In genomic region chr10:22159180-22159579, GRCh38 we compare ENCODE assay signal across 27 cellular contexts. TPM values are rescaled to one million over a fixed set of nuclear protein-coding genes. Genes with fewer than 3 reads are reported as not detected.
A peak's percentile ranks its signal among the peaks of the same experiment; 100 is the strongest.
DNase-seq lines count a peak whose midpoint lies in the region; ATAC-seq and TF ChIP-seq lines count a peak whose summit lies in the region.
"Had no signal": no experiment of that assay in that cellular context is flagged by ENCODE, and none has a peak within 500 bp of the region (broad histone marks: within the 10 kb centered on the region; RNA-seq: fewer than 3 reads in every experiment).

No MANE protein-coding gene starts in this region.

- H3K27me3 Mint-ChIP-seq in activated T-cell treated with anti-CD3 and anti-CD28 coated beads, Interleukin-2, amount 50 U/mL, for 72 hours (ENCODE audit: low read depth) = no peaks in the 10 kb centered on the region
- no peaks in the 10 kb centered on the region for H3K27me3 Mint-ChIP-seq in GM23338 (ENCODE audit: insufficient read depth, low read depth, poor library complexity)
- no peaks in the 10 kb centered on the region for H3K27me3 Mint-ChIP-seq in activated naive CD8-positive, alpha-beta T cell treated with anti-CD3 and anti-CD28 coated beads for 36 hours
- no peaks in the 10 kb centered on the region for H3K27me3 Mint-ChIP-seq in stimulated activated naive CD8-positive, alpha-beta T cell treated with anti-CD3 and anti-CD28 coated beads, Interleukin-15, amount 100 ng/mL, for 72 hours

- H3K4me2 ChIP-seq in GM23338 = no peak overlapping the region

- H3K9me2 ChIP-seq in GM23338 (ENCODE audit: insufficient read depth) = peaks cover 13% of the 10 kb centered on the region; the same call in 1 of the 2 replicates

- DNase-seq in activated T-cell treated with anti-CD3 and anti-CD28 coated beads, Interleukin-2, amount 50 U/mL, for 72 hours = no peak
- DNase-seq in activated T-cell treated with anti-CD3 and anti-CD28 coated beads, Interleukin-2, amount 50 U/mL, for 1 hour = no peak
- DNase-seq in GM23338 (ENCODE audit: low spot score) = no peak
- no peak for DNase-seq in activated naive CD8-positive, alpha-beta T cell treated with anti-CD3 and anti-CD28 coated beads for 36 hours
- no peak for DNase-seq in stimulated activated naive CD8-positive, alpha-beta T cell treated with anti-CD3 and anti-CD28 coated beads, Interleukin-15, amount 100 ng/mL, for 72 hours
- DNase-seq in DMS153 treated with DMSO at 0.1 percent for 48 hours (lab: John Stamatoyannopoulos, UW; ENCODE audit: unreplicated experiment) = no peak
- no peak for DNase-seq in GM13977 (ENCODE audit: low spot score)
- DNase-seq: body of pancreas; DND-41; effector memory CD8-positive, alpha-beta T cell; gastrocnemius medialis; HCEC 1CT; hypothalamus; islet precursor cell; NCI-H1092 treated with DMSO at 0.1 percent for 48 hours; NCI-H446 treated with DMSO at 0.1 percent for 48 hours; nucleus accumbens; spleen; stimulated activated CD4-positive, alpha-beta T cell treated with anti-CD3 and anti-CD28 coated beads, Interleukin-4, amount 100 ng/mL, for 4 hours had no signal

- no peak overlapping the region for H3K4me3 ChIP-seq in GM23338
- H3K4me3 ChIP-seq: body of pancreas, esophagus muscularis mucosa, gastrocnemius medialis, lung, SJCRH30, spleen had no signal

- no peaks in the 10 kb centered on the region for H3K79me2 ChIP-seq in GM23338 (replicated peaks; ENCODE audit: insufficient read depth)

- H3K36me3 Mint-ChIP-seq in activated T-cell treated with anti-CD3 and anti-CD28 coated beads, Interleukin-2, amount 50 U/mL, for 72 hours (ENCODE audit: insufficient read depth in 2 of 2) = no peaks in the 10 kb centered on the region
- no peaks in the 10 kb centered on the region for H3K36me3 Mint-ChIP-seq in GM23338 (ENCODE audit: low read depth)
- H3K36me3 Mint-ChIP-seq in activated naive CD8-positive, alpha-beta T cell treated with anti-CD3 and anti-CD28 coated beads for 36 hours = peaks cover 1% of the 10 kb centered on the region

- H3K4me1 ChIP-seq in GM23338 (ENCODE audit: insufficient read depth) = peaks cover 14% of the 10 kb centered on the region
- H3K4me1 ChIP-seq: body of pancreas, esophagus muscularis mucosa, gastrocnemius medialis, SJCRH30 had no signal

- H2AFZ ChIP-seq in GM23338 = peak overlapping the region; percentile 70

- no peaks in the 10 kb centered on the region for H3K27me3 ChIP-seq in GM23338 (ENCODE audit: insufficient read depth)
- H3K27me3 ChIP-seq: body of pancreas, esophagus muscularis mucosa, gastrocnemius medialis, SJCRH30, spleen had no signal

- no peaks in the 10 kb centered on the region for H4K20me1 ChIP-seq in GM23338 (replicated peaks; ENCODE audit: insufficient read depth)

- peak overlapping the region; percentile 65 to 71 for H3K4me3 Mint-ChIP-seq in activated T-cell treated with anti-CD3 and anti-CD28 coated beads, Interleukin-2, amount 50 U/mL, for 72 hours
- H3K4me3 Mint-ChIP-seq in GM23338 = no peak overlapping the region
- peak overlapping the region; percentile 57 for H3K4me3 Mint-ChIP-seq in activated naive CD8-positive, alpha-beta T cell treated with anti-CD3 and anti-CD28 coated beads for 36 hours
- H3K4me3 Mint-ChIP-seq in stimulated activated naive CD8-positive, alpha-beta T cell treated with anti-CD3 and anti-CD28 coated beads, Interleukin-15, amount 100 ng/mL, for 72 hours = peak overlapping the region; percentile 33 to 61

- peaks cover 9% of the 10 kb centered on the region for H3K4me1 Mint-ChIP-seq in activated T-cell treated with anti-CD3 and anti-CD28 coated beads, Interleukin-2, amount 50 U/mL, for 72 hours (ENCODE audit: low read depth)
- H3K4me1 Mint-ChIP-seq in GM23338 = peaks cover 7% of the 10 kb centered on the region
- H3K4me1 Mint-ChIP-seq in activated naive CD8-positive, alpha-beta T cell treated with anti-CD3 and anti-CD28 coated beads for 36 hours = peaks cover 11% of the 10 kb centered on the region
- H3K4me1 Mint-ChIP-seq in stimulated activated naive CD8-positive, alpha-beta T cell treated with anti-CD3 and anti-CD28 coated beads, Interleukin-15, amount 100 ng/mL, for 72 hours = peaks cover 8% of the 10 kb centered on the region

- ATAC-seq in activated T-cell treated with anti-CD3 and anti-CD28 coated beads, Interleukin-2, amount 50 U/mL, for 72 hours (replicated peaks in 1 of 2) = no peak
- no peak for ATAC-seq in GM23338
- ATAC-seq in stimulated activated naive CD8-positive, alpha-beta T cell treated with anti-CD3 and anti-CD28 coated beads, Interleukin-15, amount 100 ng/mL, for 72 hours = no peak
- ATAC-seq in HG02610 (IDR thresholded peaks at IDR 0.05; ENCODE audit: unreplicated experiment) = no peak
- ATAC-seq: body of pancreas; effector memory CD8-positive, alpha-beta T cell; gastrocnemius medialis; Panc1 had no signal

- peak overlapping the region; percentile 66 for H3K27ac Mint-ChIP-seq in activated T-cell treated with anti-CD3 and anti-CD28 coated beads, Interleukin-2, amount 50 U/mL, for 72 hours
- no peak overlapping the region for H3K27ac Mint-ChIP-seq in GM23338
- peak overlapping the region; percentile 40 for H3K27ac Mint-ChIP-seq in activated naive CD8-positive, alpha-beta T cell treated with anti-CD3 and anti-CD28 coated beads for 36 hours
- peak overlapping the region in 1 of 2 donors; percentile 87 for H3K27ac Mint-ChIP-seq in stimulated activated naive CD8-positive, alpha-beta T cell treated with anti-CD3 and anti-CD28 coated beads, Interleukin-15, amount 100 ng/mL, for 72 hours
- H3K27ac Mint-ChIP-seq: effector memory CD8-positive, alpha-beta T cell had no signal

- no peaks in the 10 kb centered on the region for H3K36me3 ChIP-seq in GM23338 (ENCODE audit: insufficient read depth)
- H3K36me3 ChIP-seq: esophagus muscularis mucosa, gastrocnemius medialis, SJCRH30, spleen had no signal

- TF ChIP-seq CTCF in GM23338 (conservative IDR thresholded peaks at IDR 0.05; ENCODE audit: low read depth in 2 of 2) (no peak), GM13977 (IDR thresholded peaks at IDR 0.05; ENCODE audit: extremely low read depth, insufficient read depth, missing control alignments) (no peak)

- peaks cover 0 to 5% of the 10 kb centered on the region in 2 donors for H3K9me3 Mint-ChIP-seq in activated T-cell treated with anti-CD3 and anti-CD28 coated beads, Interleukin-2, amount 50 U/mL, for 72 hours
- H3K9me3 Mint-ChIP-seq in GM23338 = no peaks in the 10 kb centered on the region
- H3K9me3 Mint-ChIP-seq in activated naive CD8-positive, alpha-beta T cell treated with anti-CD3 and anti-CD28 coated beads for 36 hours = peaks cover 1% of the 10 kb centered on the region
- H3K9me3 Mint-ChIP-seq in stimulated activated naive CD8-positive, alpha-beta T cell treated with anti-CD3 and anti-CD28 coated beads, Interleukin-15, amount 100 ng/mL, for 72 hours = peaks cover 0 to 9% of the 10 kb centered on the region in 2 donors
- H3K9me3 Mint-ChIP-seq: effector memory CD8-positive, alpha-beta T cell had no signal

- H3K27ac ChIP-seq in GM23338 (ENCODE audit: low read depth) = no peak overlapping the region
- H3K27ac ChIP-seq: body of pancreas, esophagus muscularis mucosa, gastrocnemius medialis, SJCRH30, spleen had no signal

- H3F3A ChIP-seq in GM23338 (replicated peaks; ENCODE audit: low read depth) = no peaks in the 10 kb centered on the region

- in situ Hi-C loops in GM13977 (cut with MboI; ENCODE audit: low pct_unique_long_range_greater_than_20kb, low sequenced_read_pairs, unreplicated experiment) = no loop called here

TF ChIP-seq in GM23338, 12 proteins besides CTCF, POLR2A, EP300 and RAD21 (continues in another document):
- no peak for TF ChIP-seq CREB1 (CRISPR knock-in tag; IDR thresholded peaks at IDR 0.05; ENCODE audit: low read depth)
- no peak for TF ChIP-seq STAT1 (IDR thresholded peaks at IDR 0.05; ENCODE audit: unreplicated experiment)
- TF ChIP-seq EZH2 (IDR thresholded peaks at IDR 0.05; ENCODE audit: low read depth, unreplicated experiment) = no peak
- no peak for TF ChIP-seq JUNB (IDR thresholded peaks at IDR 0.05; ENCODE audit: unreplicated experiment)
- TF ChIP-seq ZNF331 (CRISPR knock-in tag; IDR thresholded peaks at IDR 0.05; ENCODE audit: low read depth) = no peak
- no peak for TF ChIP-seq NANOG (IDR thresholded peaks at IDR 0.05; ENCODE audit: borderline replicate concordance)
- TF ChIP-seq, protein P1, sequence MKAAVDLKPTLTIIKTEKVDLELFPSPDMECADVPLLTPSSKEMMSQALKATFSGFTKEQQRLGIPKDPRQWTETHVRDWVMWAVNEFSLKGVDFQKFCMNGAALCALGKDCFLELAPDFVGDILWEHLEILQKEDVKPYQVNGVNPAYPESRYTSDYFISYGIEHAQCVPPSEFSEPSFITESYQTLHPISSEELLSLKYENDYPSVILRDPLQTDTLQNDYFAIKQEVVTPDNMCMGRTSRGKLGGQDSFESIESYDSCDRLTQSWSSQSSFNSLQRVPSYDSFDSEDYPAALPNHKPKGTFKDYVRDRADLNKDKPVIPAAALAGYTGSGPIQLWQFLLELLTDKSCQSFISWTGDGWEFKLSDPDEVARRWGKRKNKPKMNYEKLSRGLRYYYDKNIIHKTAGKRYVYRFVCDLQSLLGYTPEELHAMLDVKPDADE (IDR thresholded peaks at IDR 0.05) = no peak

RNA-seq across cellular contexts. Expression of gene EBLN1, which starts 58.6 kb away (rescaled TPM):
- total RNA-seq in activated T-cell treated with anti-CD3 and anti-CD28 coated beads, Interleukin-2, amount 50 U/mL, for 72 hours = not detected
- total RNA-seq in GM23338 (2014; rRNA removed; shearing (Covaris generic)) = not detected in 2 replicates
- polyA plus RNA-seq in GM23338 (2016; fragmentation: Nextera tagmentation; extraction: Ambion mirVana) = not detected in 2 replicates
- not detected for total RNA-seq in activated naive CD8-positive, alpha-beta T cell treated with anti-CD3 and anti-CD28 coated beads for 36 hours
- total RNA-seq: body of pancreas; esophagus muscularis mucosa; gastrocnemius medialis; LHCN-M2; lung; SJCRH30; spleen; subcutaneous adipose tissue; T-helper 2 cell treated with Interferon-gamma antibody and Interleukin-4, amounts not matched to agents 100 ng/mL and 5 ng/mL, for 36 hours had no signal
- polyA plus RNA-seq: lung, spleen had no signal
